8 cellular contexts compared by ENCODE assay signal in the genomic region with DNA sequence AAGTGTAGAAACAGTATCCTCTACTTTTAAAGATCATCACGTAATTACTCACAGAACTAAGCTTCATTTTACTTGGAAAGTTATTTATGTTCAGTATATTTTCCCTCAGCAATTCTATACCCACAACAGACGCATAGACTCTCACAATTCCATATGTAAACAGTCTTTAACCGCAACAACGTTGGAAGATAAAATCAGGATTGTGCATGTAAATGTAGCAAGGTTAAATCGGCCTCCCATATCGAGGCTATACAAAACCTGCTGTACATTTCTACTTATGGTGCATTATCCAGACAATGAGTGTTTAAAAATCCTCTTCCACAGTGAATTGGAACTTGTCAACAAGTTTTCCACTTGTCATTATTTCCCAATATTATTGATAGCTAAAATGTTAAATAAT.
"Had no signal": no experiment of that assay in that cellular context is flagged by ENCODE, and none has a peak within 500 bp of the region (broad histone marks: within the 10 kb centered on the region; RNA-seq: fewer than 3 reads in every experiment).

No MANE protein-coding gene starts in this region.

- H3K9me3 ChIP-seq: HAP-1 had no signal

- DNase-seq: GM23248, GOT3, H7, KG1 had no signal

- H3K9ac ChIP-seq: GM23248 had no signal

- H3K27ac ChIP-seq: GM23248, HL-60 had no signal

- FAIRE-seq: HepG2 had no signal

- H3K36me3 ChIP-seq: HAP-1 had no signal

- H2AFZ ChIP-seq: GM23248 had no signal

- ATAC-seq: HCT116, HepG2 had no signal

- H3K4me3 ChIP-seq: GM23248, HAP-1 had no signal
